In genomic region chr4:41725254-41725653, GRCh38 we compare ENCODE assay signal across 25 cellular contexts. TPM values are rescaled to one million over a fixed set of nuclear protein-coding genes. Genes with fewer than 3 reads are reported as not detected.
DNase-seq lines count a peak whose midpoint lies in the region; ATAC-seq and TF ChIP-seq lines count a peak whose summit lies in the region.
"Had no signal": no experiment of that assay in that cellular context is flagged by ENCODE, and none has a peak within 500 bp of the region (broad histone marks: within the 10 kb centered on the region; RNA-seq: fewer than 3 reads in every experiment).

No MANE protein-coding gene starts in this region.

- peaks cover 81% of the 10 kb centered on the region for H3K27me3 Mint-ChIP-seq in progenitor cell of endocrine pancreas

- H3K4me3 ChIP-seq in LNCaP clone FGC (ENCODE audit: low read depth, low read length), result no peak overlapping the region
- H3K4me3 ChIP-seq in choroid plexus epithelial cell (ENCODE audit: low read depth, low read length), result no peak overlapping the region
- H3K4me3 ChIP-seq: SK-N-MC had no signal

- peak; percentile 46 for DNase-seq in DMS53 (lab: John Stamatoyannopoulos, UW)
- no peak for DNase-seq in DMS53 treated with DMSO at 0.1 percent for 48 hours (lab: John Stamatoyannopoulos, UW; ENCODE audit: unreplicated experiment)
- no peak for DNase-seq in LNCaP clone FGC (ENCODE audit: low read depth)
- no peak for DNase-seq in choroid plexus epithelial cell (ENCODE audit: low read depth)
- no peak for DNase-seq in progenitor cell of endocrine pancreas (ENCODE audit: low spot score, unreplicated experiment)
- no peak for DNase-seq in ecto neural progenitor cell (ENCODE audit: low spot score)
- DNase-seq in AG08396 (ENCODE audit: low spot score), result no peak
- DNase-seq: activated CD4-positive, alpha-beta T cell treated with anti-CD3 and anti-CD28 coated beads, Interleukin-2, amount 50 U/mL, for 48 hours; activated naive CD8-positive, alpha-beta T cell treated with anti-CD3 and anti-CD28 coated beads, Interleukin-2, amount 10 ng/mL, durations not matched to agents 7 days and 5 days; activated T-cell treated with anti-CD3 and anti-CD28 coated beads, Interleukin-2, amount 50 U/mL, for 48 hours; CD8-positive, alpha-beta T cell; effector CD8-positive, alpha-beta T cell; naive thymus-derived CD8-positive, alpha-beta T cell; NCI-H1694 treated with DMSO at 0.1 percent for 48 hours; OCI-M1 had no signal

- no peak overlapping the region for H3K27ac Mint-ChIP-seq in progenitor cell of endocrine pancreas
- H3K27ac Mint-ChIP-seq: activated naive CD8-positive, alpha-beta T cell treated with anti-CD3 and anti-CD28 coated beads, Interleukin-2, amount 10 ng/mL, durations not matched to agents 7 days and 5 days; CD8-positive, alpha-beta T cell; naive thymus-derived CD8-positive, alpha-beta T cell; stimulated activated naive CD8-positive, alpha-beta T cell treated with anti-CD3 and anti-CD28 coated beads, Interleukin-15, Interleukin-2, amounts not matched to agents 100 ng/mL and 50 ng/mL, for 24 hours had no signal

- peaks cover 6% of the 10 kb centered on the region for H3K9me3 Mint-ChIP-seq in progenitor cell of endocrine pancreas (ENCODE audit: low read depth)

- no peak for ATAC-seq in GM19397 (IDR thresholded peaks at IDR 0.05; ENCODE audit: unreplicated experiment)
- ATAC-seq: CD8-positive, alpha-beta T cell; naive thymus-derived CD8-positive, alpha-beta T cell had no signal

- H3K4me3 Mint-ChIP-seq in progenitor cell of endocrine pancreas (ENCODE audit: low read depth), result no peak overlapping the region
- H3K4me3 Mint-ChIP-seq: activated naive CD8-positive, alpha-beta T cell treated with anti-CD3 and anti-CD28 coated beads, Interleukin-2, amount 10 ng/mL, durations not matched to agents 7 days and 5 days; CD8-positive, alpha-beta T cell; naive thymus-derived CD8-positive, alpha-beta T cell; stimulated activated naive CD8-positive, alpha-beta T cell treated with anti-CD3 and anti-CD28 coated beads, Interleukin-15, Interleukin-2, amounts not matched to agents 100 ng/mL and 50 ng/mL, for 24 hours had no signal

- TF ChIP-seq CTCF in LNCaP clone FGC (IDR thresholded peaks at IDR 0.05; ENCODE audit: control insufficient read depth, extremely low read depth, insufficient read depth) (peak; percentile 27; the same call in 1 of the 2 replicates), choroid plexus epithelial cell (conservative IDR thresholded peaks at IDR 0.05; ENCODE audit: low read depth, low read length) (peak; percentile 33), progenitor cell of endocrine pancreas (IDR thresholded peaks at IDR 0.05; ENCODE audit: unreplicated experiment) (peak; percentile 33)

- no peaks in the 10 kb centered on the region for H3K36me3 Mint-ChIP-seq in progenitor cell of endocrine pancreas (ENCODE audit: insufficient read depth)
- H3K36me3 Mint-ChIP-seq: activated naive CD8-positive, alpha-beta T cell treated with anti-CD3 and anti-CD28 coated beads, Interleukin-2, amount 10 ng/mL, durations not matched to agents 7 days and 5 days; CD8-positive, alpha-beta T cell had no signal

- no peaks in the 10 kb centered on the region for H3K4me1 Mint-ChIP-seq in progenitor cell of endocrine pancreas (ENCODE audit: low read depth)
- H3K4me1 Mint-ChIP-seq: activated naive CD8-positive, alpha-beta T cell treated with anti-CD3 and anti-CD28 coated beads, Interleukin-2, amount 10 ng/mL, durations not matched to agents 7 days and 5 days; naive thymus-derived CD8-positive, alpha-beta T cell had no signal

RNA-seq across cellular contexts. Expression of gene PHOX2B, which starts 23.3 kb away (rescaled TPM):
- not detected in 2 replicates for total RNA-seq in progenitor cell of endocrine pancreas
- total RNA-seq: A172; activated naive CD8-positive, alpha-beta T cell treated with anti-CD3 and anti-CD28 coated beads, Interleukin-2, amount 10 ng/mL, durations not matched to agents 7 days and 5 days; CD8-positive, alpha-beta T cell; G401; H4; HT-29; liver; M059J; naive thymus-derived CD8-positive, alpha-beta T cell; posterior vena cava had no signal
